Comparison of ENCODE assay signal across 1 cellular context in the genomic region with DNA sequence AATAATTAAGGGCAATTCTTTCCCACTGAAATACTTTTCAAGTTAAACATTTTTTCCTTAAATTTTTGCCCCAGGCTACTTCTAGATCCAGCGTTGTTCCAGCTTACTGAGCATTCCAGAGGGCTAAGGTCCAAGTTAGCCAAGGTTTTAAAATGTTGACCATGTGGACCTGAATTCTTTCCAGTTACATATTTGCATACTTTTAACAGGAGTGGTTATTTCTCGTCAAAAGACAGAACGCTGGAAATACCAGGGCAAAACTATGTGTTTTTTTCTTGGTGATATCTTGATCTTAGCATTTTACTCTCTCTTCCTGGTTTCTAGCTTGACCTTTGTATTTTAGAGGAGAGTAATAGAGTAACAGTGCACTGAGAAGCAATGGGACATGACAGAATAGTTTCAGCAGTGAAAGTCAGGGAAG.
TF ChIP-seq lines count a peak whose summit lies in the region.

No MANE protein-coding gene starts in this region.

TF ChIP-seq in HepG2, 621 proteins besides CTCF, POLR2A, EP300 and RAD21 (continued from another document and continues in another):
- TF ChIP-seq PAXIP1 (CRISPR knock-in tag; conservative IDR thresholded peaks at IDR 0.05) (peak; percentile 35; the same call in 1 of the 2 replicates), ZNF768 (CRISPR knock-in tag; IDR thresholded peaks at IDR 0.05) (no peak), GLI4 (CRISPR knock-in tag; IDR thresholded peaks at IDR 0.05; ENCODE audit: borderline replicate concordance) (no peak), GATAD2A (CRISPR knock-in tag; IDR thresholded peaks at IDR 0.05) (0 out of 2 replicates have a peak, but pooled peaks have one; percentile 16), FOSL2 (CRISPR knock-in tag; IDR thresholded peaks at IDR 0.05) (no peak), DPF2 (CRISPR knock-in tag; IDR thresholded peaks at IDR 0.05; ENCODE audit: borderline replicate concordance, low read depth) (no peak), ZNF629 (CRISPR knock-in tag; conservative IDR thresholded peaks at IDR 0.05) (no peak), TCF7 (IDR thresholded peaks at IDR 0.05; ENCODE audit: low read depth) (no peak), ZNF552 (CRISPR knock-in tag; IDR thresholded peaks at IDR 0.05; ENCODE audit: borderline replicate concordance) (no peak), ZNF879 (CRISPR knock-in tag; IDR thresholded peaks at IDR 0.05) (no peak), WIZ (CRISPR knock-in tag; IDR thresholded peaks at IDR 0.05) (no peak), GLMP (CRISPR knock-in tag; IDR thresholded peaks at IDR 0.05; ENCODE audit: borderline replicate concordance) (no peak), SMC3 (IDR thresholded peaks at IDR 0.05; ENCODE audit: low read length) (no peak), FOXA3 (CRISPR knock-in tag; IDR thresholded peaks at IDR 0.05) (0 out of 2 replicates have a peak, but pooled peaks have one; percentile 5), GABPA (IDR thresholded peaks at IDR 0.05; ENCODE audit: low read depth, low read length) (no peak), GABPA (CRISPR knock-in tag; IDR thresholded peaks at IDR 0.05; ENCODE audit: low read depth) (no peak), ZNF333 (CRISPR knock-in tag; IDR thresholded peaks at IDR 0.05; ENCODE audit: borderline replicate concordance) (no peak), BHLHE40 (IDR thresholded peaks at IDR 0.05; ENCODE audit: low read length) (no peak), TEAD3 (CRISPR knock-in tag; optimal IDR thresholded peaks at IDR 0.05; ENCODE audit: borderline replicate concordance) (peak; percentile 80), FOXM1 (CRISPR knock-in tag; IDR thresholded peaks at IDR 0.05) (no peak), MYNN (CRISPR knock-in tag; IDR thresholded peaks at IDR 0.05; ENCODE audit: low read depth) (no peak), MAFG (CRISPR knock-in tag; IDR thresholded peaks at IDR 0.05) (no peak), CCAR2 (optimal IDR thresholded peaks at IDR 0.05; ENCODE audit: low read depth, low read length) (no peak), BATF2 (CRISPR knock-in tag; IDR thresholded peaks at IDR 0.05) (no peak), ZBTB34 (CRISPR knock-in tag; IDR thresholded peaks at IDR 0.05) (no peak), BRCA1 (CRISPR knock-in tag; IDR thresholded peaks at IDR 0.05) (no peak), TAF1 (CRISPR knock-in tag; IDR thresholded peaks at IDR 0.05) (no peak), HNF4A (CRISPR knock-in tag; IDR thresholded peaks at IDR 0.05) (peak; percentile 62), RXRB (CRISPR knock-in tag; IDR thresholded peaks at IDR 0.05; ENCODE audit: borderline replicate concordance) (no peak), ZC3H4 (CRISPR knock-in tag; IDR thresholded peaks at IDR 0.05; ENCODE audit: borderline replicate concordance) (no peak), ATF7-NPFF (CRISPR knock-in tag; IDR thresholded peaks at IDR 0.05; ENCODE audit: low read depth) (no peak), CENPBD1 (CRISPR knock-in tag; IDR thresholded peaks at IDR 0.05; ENCODE audit: borderline replicate concordance, low read depth) (no peak), ZSCAN9 (CRISPR knock-in tag; IDR thresholded peaks at IDR 0.05; ENCODE audit: borderline replicate concordance) (no peak), PAX8 (CRISPR knock-in tag; IDR thresholded peaks at IDR 0.05; ENCODE audit: borderline replicate concordance) (no peak), SPEN (CRISPR knock-in tag; IDR thresholded peaks at IDR 0.05; ENCODE audit: low read depth) (no peak), CEBPG (CRISPR knock-in tag; IDR thresholded peaks at IDR 0.05) (0 out of 2 replicates have a peak, but pooled peaks have one; percentile 5), NCOA2 (CRISPR knock-in tag; IDR thresholded peaks at IDR 0.05) (peak; percentile 22; the same call in 1 of the 2 replicates), PHF8 (CRISPR knock-in tag; IDR thresholded peaks at IDR 0.05) (no peak), CAMTA2 (CRISPR knock-in tag; IDR thresholded peaks at IDR 0.05; ENCODE audit: borderline replicate concordance) (no peak), ZBTB39 (CRISPR knock-in tag; IDR thresholded peaks at IDR 0.05) (0 out of 2 replicates have a peak, but pooled peaks have one; percentile 35), ZNF691 (CRISPR knock-in tag; IDR thresholded peaks at IDR 0.05; ENCODE audit: borderline replicate concordance, low read depth) (no peak), ZBTB21 (CRISPR knock-in tag; IDR thresholded peaks at IDR 0.05) (no peak), POLR2AphosphoS2 (IDR thresholded peaks at IDR 0.05; ENCODE audit: low read depth, low read length) (no peak), NFE2L2 (IDR thresholded peaks at IDR 0.05; ENCODE audit: low read length) (no peak), HMG20A (CRISPR knock-in tag; IDR thresholded peaks at IDR 0.05; ENCODE audit: borderline replicate concordance) (no peak)
- TF ChIP-seq, protein P1, sequence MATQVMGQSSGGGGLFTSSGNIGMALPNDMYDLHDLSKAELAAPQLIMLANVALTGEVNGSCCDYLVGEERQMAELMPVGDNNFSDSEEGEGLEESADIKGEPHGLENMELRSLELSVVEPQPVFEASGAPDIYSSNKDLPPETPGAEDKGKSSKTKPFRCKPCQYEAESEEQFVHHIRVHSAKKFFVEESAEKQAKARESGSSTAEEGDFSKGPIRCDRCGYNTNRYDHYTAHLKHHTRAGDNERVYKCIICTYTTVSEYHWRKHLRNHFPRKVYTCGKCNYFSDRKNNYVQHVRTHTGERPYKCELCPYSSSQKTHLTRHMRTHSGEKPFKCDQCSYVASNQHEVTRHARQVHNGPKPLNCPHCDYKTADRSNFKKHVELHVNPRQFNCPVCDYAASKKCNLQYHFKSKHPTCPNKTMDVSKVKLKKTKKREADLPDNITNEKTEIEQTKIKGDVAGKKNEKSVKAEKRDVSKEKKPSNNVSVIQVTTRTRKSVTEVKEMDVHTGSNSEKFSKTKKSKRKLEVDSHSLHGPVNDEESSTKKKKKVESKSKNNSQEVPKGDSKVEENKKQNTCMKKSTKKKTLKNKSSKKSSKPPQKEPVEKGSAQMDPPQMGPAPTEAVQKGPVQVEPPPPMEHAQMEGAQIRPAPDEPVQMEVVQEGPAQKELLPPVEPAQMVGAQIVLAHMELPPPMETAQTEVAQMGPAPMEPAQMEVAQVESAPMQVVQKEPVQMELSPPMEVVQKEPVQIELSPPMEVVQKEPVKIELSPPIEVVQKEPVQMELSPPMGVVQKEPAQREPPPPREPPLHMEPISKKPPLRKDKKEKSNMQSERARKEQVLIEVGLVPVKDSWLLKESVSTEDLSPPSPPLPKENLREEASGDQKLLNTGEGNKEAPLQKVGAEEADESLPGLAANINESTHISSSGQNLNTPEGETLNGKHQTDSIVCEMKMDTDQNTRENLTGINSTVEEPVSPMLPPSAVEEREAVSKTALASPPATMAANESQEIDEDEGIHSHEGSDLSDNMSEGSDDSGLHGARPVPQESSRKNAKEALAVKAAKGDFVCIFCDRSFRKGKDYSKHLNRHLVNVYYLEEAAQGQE (IDR thresholded peaks at IDR 0.05; ENCODE audit: borderline replicate concordance in 1 of 2, low read depth in 1 of 2, low read length in 2 of 2): no peak
- TF ChIP-seq, protein P2, sequence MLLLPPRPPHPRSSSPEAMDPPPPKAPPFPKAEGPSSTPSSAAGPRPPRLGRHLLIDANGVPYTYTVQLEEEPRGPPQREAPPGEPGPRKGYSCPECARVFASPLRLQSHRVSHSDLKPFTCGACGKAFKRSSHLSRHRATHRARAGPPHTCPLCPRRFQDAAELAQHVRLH (CRISPR knock-in tag; IDR thresholded peaks at IDR 0.05; ENCODE audit: borderline replicate concordance, low read depth): no peak
- TF ChIP-seq, protein P3, sequence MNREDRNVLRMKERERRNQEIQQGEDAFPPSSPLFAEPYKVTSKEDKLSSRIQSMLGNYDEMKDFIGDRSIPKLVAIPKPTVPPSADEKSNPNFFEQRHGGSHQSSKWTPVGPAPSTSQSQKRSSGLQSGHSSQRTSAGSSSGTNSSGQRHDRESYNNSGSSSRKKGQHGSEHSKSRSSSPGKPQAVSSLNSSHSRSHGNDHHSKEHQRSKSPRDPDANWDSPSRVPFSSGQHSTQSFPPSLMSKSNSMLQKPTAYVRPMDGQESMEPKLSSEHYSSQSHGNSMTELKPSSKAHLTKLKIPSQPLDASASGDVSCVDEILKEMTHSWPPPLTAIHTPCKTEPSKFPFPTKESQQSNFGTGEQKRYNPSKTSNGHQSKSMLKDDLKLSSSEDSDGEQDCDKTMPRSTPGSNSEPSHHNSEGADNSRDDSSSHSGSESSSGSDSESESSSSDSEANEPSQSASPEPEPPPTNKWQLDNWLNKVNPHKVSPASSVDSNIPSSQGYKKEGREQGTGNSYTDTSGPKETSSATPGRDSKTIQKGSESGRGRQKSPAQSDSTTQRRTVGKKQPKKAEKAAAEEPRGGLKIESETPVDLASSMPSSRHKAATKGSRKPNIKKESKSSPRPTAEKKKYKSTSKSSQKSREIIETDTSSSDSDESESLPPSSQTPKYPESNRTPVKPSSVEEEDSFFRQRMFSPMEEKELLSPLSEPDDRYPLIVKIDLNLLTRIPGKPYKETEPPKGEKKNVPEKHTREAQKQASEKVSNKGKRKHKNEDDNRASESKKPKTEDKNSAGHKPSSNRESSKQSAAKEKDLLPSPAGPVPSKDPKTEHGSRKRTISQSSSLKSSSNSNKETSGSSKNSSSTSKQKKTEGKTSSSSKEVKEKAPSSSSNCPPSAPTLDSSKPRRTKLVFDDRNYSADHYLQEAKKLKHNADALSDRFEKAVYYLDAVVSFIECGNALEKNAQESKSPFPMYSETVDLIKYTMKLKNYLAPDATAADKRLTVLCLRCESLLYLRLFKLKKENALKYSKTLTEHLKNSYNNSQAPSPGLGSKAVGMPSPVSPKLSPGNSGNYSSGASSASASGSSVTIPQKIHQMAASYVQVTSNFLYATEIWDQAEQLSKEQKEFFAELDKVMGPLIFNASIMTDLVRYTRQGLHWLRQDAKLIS (CRISPR knock-in tag; IDR thresholded peaks at IDR 0.05): no peak
